In genomic region chrX:154791951-154792350, GRCh38 we compare ENCODE assay signal across 1 cellular context.
TF ChIP-seq lines count a peak whose summit lies in the region.

No MANE protein-coding gene starts in this region.

TF ChIP-seq in HepG2, 621 proteins besides CTCF, POLR2A, EP300 and RAD21:
- no peak for TF ChIP-seq MEIS2 (CRISPR knock-in tag; IDR thresholded peaks at IDR 0.05)
- TF ChIP-seq CBX2 (IDR thresholded peaks at IDR 0.05; ENCODE audit: low read depth, low read length): no peak
- no peak for TF ChIP-seq CBX2 (CRISPR knock-in tag; IDR thresholded peaks at IDR 0.05; ENCODE audit: low read depth)
- peak; percentile 11; the same call in 1 of the 2 replicates for TF ChIP-seq FOSL2 (CRISPR knock-in tag; IDR thresholded peaks at IDR 0.05)
